8 cellular contexts compared by ENCODE assay signal in the genomic region with DNA sequence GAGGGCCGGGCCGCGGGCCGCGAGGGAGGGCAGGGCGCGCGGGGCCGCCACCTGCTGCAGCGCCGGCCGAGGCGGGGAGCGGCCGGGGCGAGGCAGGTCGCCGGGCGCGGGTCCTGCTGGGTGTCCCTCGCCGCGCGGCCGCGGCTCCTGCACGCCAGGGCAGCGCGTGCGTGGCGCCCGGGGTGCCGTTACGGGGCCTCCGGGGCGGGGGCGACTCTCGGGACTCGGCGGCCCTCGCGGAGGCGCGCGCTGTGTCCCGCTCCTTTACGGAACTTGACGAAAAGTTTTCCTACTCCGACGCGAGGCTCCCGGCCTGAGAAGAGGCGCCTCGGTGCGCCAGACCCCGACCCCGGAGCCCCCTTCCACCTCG. TPM values are rescaled to one million over a fixed set of nuclear protein-coding genes. Genes with fewer than 3 reads are reported as not detected.
DNase-seq lines count a peak whose midpoint lies in the region; ATAC-seq and TF ChIP-seq lines count a peak whose summit lies in the region.

No MANE protein-coding gene starts in this region.

- H3K36me3 Mint-ChIP-seq in CD4-positive, alpha-beta T cell (ENCODE audit: low read depth) = no peaks in the 10 kb centered on the region
- H3K36me3 Mint-ChIP-seq in activated T-helper 1 cell treated with anti-CD3 and anti-CD28 coated beads, Interleukin-12 subunit alpha, Interleukin-12 subunit beta, Interleukin-2, Interleukin-4 antibody, amounts not matched to agents 30 ng/mL and 10 ng/mL and 1 ng/mL, durations not matched to agents 14 hours and 24 hours and 36 hours (ENCODE audit: low read depth) = peaks cover 2% of the 10 kb centered on the region

- H3K4me1 Mint-ChIP-seq in CD4-positive, alpha-beta T cell (ENCODE audit: low read depth) = peaks cover 53% of the 10 kb centered on the region
- peaks cover 64% of the 10 kb centered on the region for H3K4me1 Mint-ChIP-seq in activated T-helper 1 cell treated with anti-CD3 and anti-CD28 coated beads, Interleukin-12 subunit alpha, Interleukin-12 subunit beta, Interleukin-2, Interleukin-4 antibody, amounts not matched to agents 30 ng/mL and 10 ng/mL and 1 ng/mL, durations not matched to agents 14 hours and 24 hours and 36 hours (ENCODE audit: low read depth)

- peak; percentile 18 for ATAC-seq in CD4-positive, alpha-beta T cell (ENCODE audit: poor library complexity)
- ATAC-seq in GM19455 (IDR thresholded peaks at IDR 0.05; ENCODE audit: unreplicated experiment) (peak; percentile 36), HG03469 (IDR thresholded peaks at IDR 0.05; ENCODE audit: unreplicated experiment) (peak; percentile 23), GM18870 (IDR thresholded peaks at IDR 0.05; ENCODE audit: unreplicated experiment) (no peak)

- CTCF ChIA-PET in CD4-positive, alpha-beta T cell (lab: Charles Lee) = interaction anchor here (0.8 to 1.8 kb wide), 9 partner anchors 10 to 160 kb away, joined by 3 to 8 read pairs (median 4); a partner anchor contains a TSS

- no peaks in the 10 kb centered on the region for H3K27me3 ChIP-seq in CD4-positive, alpha-beta T cell (ENCODE audit: control insufficient read depth, insufficient read depth, low read length)
- H3K27me3 ChIP-seq in left ventricle myocardium inferior (ENCODE audit: low read depth) (peaks cover 15% of the 10 kb centered on the region), skeletal muscle tissue (ENCODE audit: control insufficient read depth in 3 of 3, insufficient read depth in 3 of 3, low read length in 3 of 3) (peaks cover 0 to 6% (median 3%) of the 10 kb centered on the region in 3 donors)

- H3K27ac ChIP-seq in CD4-positive, alpha-beta T cell (ENCODE audit: low read depth, low read length) = peak overlapping the region; percentile 2
- H3K27ac ChIP-seq in left ventricle myocardium inferior (replicated peaks) (peak overlapping the region; percentile 100), skeletal muscle tissue (ENCODE audit: low read depth, low read length) (peak overlapping the region; percentile 74)

- H3K9ac ChIP-seq in skeletal muscle tissue (ENCODE audit: low read depth in 1 of 3, low read length in 3 of 3) = peak overlapping the region; percentile 78 to 92 (median 82)

- DNase-seq in CD4-positive, alpha-beta T cell = peak in 4 of 10 experiments; percentile 20 to 54 (median 32)
- peak; percentile 33 for DNase-seq in activated T-helper 1 cell treated with anti-CD3 and anti-CD28 coated beads, Interleukin-12 subunit alpha, Interleukin-12 subunit beta, Interleukin-2, Interleukin-4 antibody, amounts not matched to agents 30 ng/mL and 10 ng/mL and 1 ng/mL, durations not matched to agents 14 hours and 24 hours and 36 hours (ENCODE audit: low spot score)
- DNase-seq in left ventricle myocardium inferior (peak; percentile 56), NOMO-1 treated with DMSO at 0.1 percent for 48 hours (lab: John Stamatoyannopoulos, UW; ENCODE audit: unreplicated experiment) (no peak)

- no peaks in the 10 kb centered on the region for H3K36me3 ChIP-seq in left ventricle myocardium inferior
- no peaks in the 10 kb centered on the region for H3K36me3 ChIP-seq in skeletal muscle tissue (ENCODE audit: control insufficient read depth in 3 of 3, insufficient read depth in 3 of 3, low read length in 3 of 3)

- peak overlapping the region; percentile 90 for H3K27ac Mint-ChIP-seq in CD4-positive, alpha-beta T cell
- H3K27ac Mint-ChIP-seq in activated T-helper 1 cell treated with anti-CD3 and anti-CD28 coated beads, Interleukin-12 subunit alpha, Interleukin-12 subunit beta, Interleukin-2, Interleukin-4 antibody, amounts not matched to agents 30 ng/mL and 10 ng/mL and 1 ng/mL, durations not matched to agents 14 hours and 24 hours and 36 hours = peak overlapping the region; percentile 94

- no peaks in the 10 kb centered on the region for H3K27me3 Mint-ChIP-seq in CD4-positive, alpha-beta T cell
- no peaks in the 10 kb centered on the region for H3K27me3 Mint-ChIP-seq in activated T-helper 1 cell treated with anti-CD3 and anti-CD28 coated beads, Interleukin-12 subunit alpha, Interleukin-12 subunit beta, Interleukin-2, Interleukin-4 antibody, amounts not matched to agents 30 ng/mL and 10 ng/mL and 1 ng/mL, durations not matched to agents 14 hours and 24 hours and 36 hours (ENCODE audit: insufficient read depth)

- peak overlapping the region; percentile 72 for H3K4me3 ChIP-seq in left ventricle myocardium inferior
- peak overlapping the region; percentile 70 to 87 (median 72) for H3K4me3 ChIP-seq in skeletal muscle tissue (ENCODE audit: low read length in 3 of 3)

- peak overlapping the region; percentile 96 for H3K4me3 Mint-ChIP-seq in CD4-positive, alpha-beta T cell
- H3K4me3 Mint-ChIP-seq in activated T-helper 1 cell treated with anti-CD3 and anti-CD28 coated beads, Interleukin-12 subunit alpha, Interleukin-12 subunit beta, Interleukin-2, Interleukin-4 antibody, amounts not matched to agents 30 ng/mL and 10 ng/mL and 1 ng/mL, durations not matched to agents 14 hours and 24 hours and 36 hours = peak overlapping the region; percentile 95

- TF ChIP-seq CTCF in CD4-positive, alpha-beta T cell (IDR thresholded peaks at IDR 0.05) = no peak
- TF ChIP-seq CTCF in left ventricle myocardium inferior (IDR thresholded peaks at IDR 0.05; ENCODE audit: borderline replicate concordance) = no peak

- no peaks in the 10 kb centered on the region for H3K9me3 ChIP-seq in CD4-positive, alpha-beta T cell (ENCODE audit: control insufficient read depth, low read length)
- no peaks in the 10 kb centered on the region for H3K9me3 ChIP-seq in left ventricle myocardium inferior (replicated peaks)
- H3K9me3 ChIP-seq in skeletal muscle tissue (ENCODE audit: control insufficient read depth in 3 of 3, low read length in 3 of 3) = no peaks in the 10 kb centered on the region

- intact Hi-C loops in CD4-positive, alpha-beta T cell (cut with DNase I, micrococcal nuclease) = loop anchor here (1.0 to 5.0 kb wide), 8 partner anchors 8 to 270 kb away; a partner anchor contains a TSS
- intact Hi-C loops in activated T-helper 1 cell treated with anti-CD3 and anti-CD28 coated beads, Interleukin-12 subunit alpha, Interleukin-12 subunit beta, Interleukin-2, Interleukin-4 antibody, amounts not matched to agents 30 ng/mL and 10 ng/mL and 1 ng/mL, durations not matched to agents 14 hours and 24 hours and 36 hours (cut with micrococcal nuclease) = loop anchor here (1.0 to 10.0 kb wide), 12 partner anchors 7 to 725 kb away; a partner anchor contains a TSS
- intact Hi-C loops in left ventricle myocardium inferior (cut with micrococcal nuclease) = loop anchor here (10.0 kb wide), 1 partner anchor 75 kb away; no protein-coding TSS in a partner anchor

- no peaks in the 10 kb centered on the region for H3K9me3 Mint-ChIP-seq in CD4-positive, alpha-beta T cell
- H3K9me3 Mint-ChIP-seq in activated T-helper 1 cell treated with anti-CD3 and anti-CD28 coated beads, Interleukin-12 subunit alpha, Interleukin-12 subunit beta, Interleukin-2, Interleukin-4 antibody, amounts not matched to agents 30 ng/mL and 10 ng/mL and 1 ng/mL, durations not matched to agents 14 hours and 24 hours and 36 hours = no peaks in the 10 kb centered on the region

- H3K4me1 ChIP-seq in left ventricle myocardium inferior (peaks cover 67% of the 10 kb centered on the region), skeletal muscle tissue (ENCODE audit: control insufficient read depth in 3 of 3, insufficient read depth in 3 of 3, low read length in 3 of 3) (peaks cover 36 to 47% (median 42%) of the 10 kb centered on the region in 3 donors)

- POLR2A ChIA-PET in CD4-positive, alpha-beta T cell (lab: Charles Lee) = interaction anchor here (0.9 to 7.0 kb wide), 22 partner anchors 8 to 269 kb away, joined by 3 to 78 read pairs (median 7); a partner anchor contains a TSS

RNA-seq across cellular contexts. Expression of a gene that starts 0.3 kb away (rescaled TPM):
- total RNA-seq in CD4-positive, alpha-beta T cell = 10 to 100 TPM; 31.2 to 34.1 TPM
- 58.1 and 59.7 TPM in 2 replicates for total RNA-seq in activated T-helper 1 cell treated with anti-CD3 and anti-CD28 coated beads, Interleukin-12 subunit alpha, Interleukin-12 subunit beta, Interleukin-2, Interleukin-4 antibody, amounts not matched to agents 30 ng/mL and 10 ng/mL and 1 ng/mL, durations not matched to agents 14 hours and 24 hours and 36 hours
- total RNA-seq in left ventricle myocardium inferior (36.1 TPM), skeletal muscle tissue (40.2 TPM)

Comparison
In these comparisons a context has a peak if more than half of its experiments do, and no peak if none do; other contexts are left out.
1. H3K27ac ChIP-seq: peak in every context shown above with its lines; median percentile 100 in left ventricle myocardium inferior; 74 in skeletal muscle tissue; 2 in CD4-positive, alpha-beta T cell.